2 cellular contexts compared by ENCODE assay signal in genomic region chr11:117044287-117045035, GRCh38.
TF ChIP-seq lines count a peak whose summit lies in the region.

No MANE protein-coding gene starts in this region.

TF ChIP-seq in IMR-90, 13 proteins besides CTCF, POLR2A, EP300 and RAD21:
- no peak for TF ChIP-seq CHD1 (IDR thresholded peaks at IDR 0.05; ENCODE audit: low read depth, low read length)
- no peak for TF ChIP-seq USF2 (IDR thresholded peaks at IDR 0.05; ENCODE audit: low read depth, low read length)
- peak; percentile 51; the same call in 1 of the 2 replicates for TF ChIP-seq MAFK (IDR thresholded peaks at IDR 0.05; ENCODE audit: low read depth, low read length)
- 0 out of 2 replicates have a peak, but pooled peaks have one; percentile 32 for TF ChIP-seq CEBPB (IDR thresholded peaks at IDR 0.05; ENCODE audit: low read depth, low read length)
TF ChIP-seq in IMR-90: peak in this region for 2.

TF ChIP-seq in K562, 482 proteins besides CTCF, POLR2A, EP300 and RAD21:
- TF ChIP-seq RBM25 (IDR thresholded peaks at IDR 0.05; ENCODE audit: low read depth, low read length, severe bottlenecking), result peak; percentile 67
- TF ChIP-seq CEBPG (CRISPR knock-in tag; IDR thresholded peaks at IDR 0.05), result peak; percentile 55
- no peak for TF ChIP-seq CEBPG (tag; conservative IDR thresholded peaks at IDR 0.05 in 1 of 2, IDR thresholded peaks at IDR 0.05 in 1 of 2)
- TF ChIP-seq MTA2 (IDR thresholded peaks at IDR 0.05; ENCODE audit: low read depth), result no peak
- no peak for TF ChIP-seq RFX5 (IDR thresholded peaks at IDR 0.05; ENCODE audit: low read depth, low read length)
- no peak for TF ChIP-seq POLR2H (tag; IDR thresholded peaks at IDR 0.05; ENCODE audit: low read depth)
- no peak for TF ChIP-seq ZNF785 (CRISPR knock-in tag; IDR thresholded peaks at IDR 0.05)
- no peak for TF ChIP-seq CTBP1 (IDR thresholded peaks at IDR 0.05; ENCODE audit: borderline replicate concordance)
- no peak for TF ChIP-seq CBX8 (IDR thresholded peaks at IDR 0.05; ENCODE audit: borderline replicate concordance, extremely low read depth, low read depth, low read length, poor library complexity, severe bottlenecking)
- TF ChIP-seq C11orf30 (IDR thresholded peaks at IDR 0.05; ENCODE audit: low read depth), result peak; percentile 69
- TF ChIP-seq SMAD4 (CRISPR knock-in tag; conservative IDR thresholded peaks at IDR 0.05), result no peak
- TF ChIP-seq ZNF445 (CRISPR knock-in tag; IDR thresholded peaks at IDR 0.05; ENCODE audit: low read depth), result no peak
- no peak for TF ChIP-seq USF1 (CRISPR knock-in tag; IDR thresholded peaks at IDR 0.05)
- no peak for TF ChIP-seq AFF1 (IDR thresholded peaks at IDR 0.05; ENCODE audit: low read depth in 1 of 2, partially characterized antibody in 2 of 2)
- no peak for TF ChIP-seq ZNF140 (CRISPR knock-in tag; IDR thresholded peaks at IDR 0.05)
- 0 out of 2 replicates have a peak, but pooled peaks have one; percentile 22 for TF ChIP-seq MAFG (tag; conservative IDR thresholded peaks at IDR 0.05)
- peak; percentile 34 for TF ChIP-seq MAFF (IDR thresholded peaks at IDR 0.05; ENCODE audit: low read length)
- TF ChIP-seq HDAC2 (IDR thresholded peaks at IDR 0.05), result no peak
- TF ChIP-seq E2F6 (IDR thresholded peaks at IDR 0.05; ENCODE audit: borderline replicate concordance in 1 of 2, extremely low read depth in 1 of 2, insufficient read depth in 1 of 2, insufficient read length in 1 of 2, low read depth in 1 of 2, low read length in 1 of 2, poor library complexity in 1 of 2, severe bottlenecking in 1 of 2), result no peak
- no peak for TF ChIP-seq SP2 (IDR thresholded peaks at IDR 0.05; ENCODE audit: extremely low read depth, low read depth, low read length, poor library complexity, severe bottlenecking)
- TF ChIP-seq FOXK2 (conservative IDR thresholded peaks at IDR 0.05 in 1 of 2, IDR thresholded peaks at IDR 0.05 in 1 of 2; ENCODE audit: low read depth in 2 of 2), result no peak
- TF ChIP-seq ZSCAN29 (IDR thresholded peaks at IDR 0.05), result no peak
- no peak for TF ChIP-seq ZNF395 (CRISPR knock-in tag; IDR thresholded peaks at IDR 0.05)
- no peak for TF ChIP-seq FOXP1 (CRISPR knock-in tag; IDR thresholded peaks at IDR 0.05)
- no peak for TF ChIP-seq ZKSCAN8 (CRISPR knock-in tag; IDR thresholded peaks at IDR 0.05)
- TF ChIP-seq MNT (conservative IDR thresholded peaks at IDR 0.05), result no peak
- no peak for TF ChIP-seq TFE3 (CRISPR knock-in tag; IDR thresholded peaks at IDR 0.05)
- no peak for TF ChIP-seq NCOA2 (IDR thresholded peaks at IDR 0.05; ENCODE audit: partially characterized antibody in 2 of 2)
- TF ChIP-seq CEBPB (tag; IDR thresholded peaks at IDR 0.05), result peak; percentile 86
- no peak for TF ChIP-seq CREB1 (IDR thresholded peaks at IDR 0.05)
- TF ChIP-seq CREB1 (CRISPR knock-in tag; IDR thresholded peaks at IDR 0.05), result no peak
- peak; percentile 94 for TF ChIP-seq ZNF121 (CRISPR knock-in tag; conservative IDR thresholded peaks at IDR 0.05)
- no peak for TF ChIP-seq ETS1 (conservative IDR thresholded peaks at IDR 0.05; ENCODE audit: control insufficient read depth, low read depth, low read length)
- TF ChIP-seq ZBTB7A (IDR thresholded peaks at IDR 0.05; ENCODE audit: borderline replicate concordance, control insufficient read depth, low read depth, low read length), result no peak
- no peak for TF ChIP-seq MAZ (CRISPR knock-in tag; conservative IDR thresholded peaks at IDR 0.05 in 1 of 2, IDR thresholded peaks at IDR 0.05 in 1 of 2)
- no peak for TF ChIP-seq ZNF347 (CRISPR knock-in tag; IDR thresholded peaks at IDR 0.05; ENCODE audit: low read depth)
- TF ChIP-seq TOE1 (IDR thresholded peaks at IDR 0.05; ENCODE audit: borderline replicate concordance), result no peak
- no peak for TF ChIP-seq TOE1 (CRISPR knock-in tag; IDR thresholded peaks at IDR 0.05; ENCODE audit: borderline replicate concordance, low read depth)
- TF ChIP-seq YY1 (IDR thresholded peaks at IDR 0.05; ENCODE audit: borderline replicate concordance in 1 of 3, control insufficient read depth in 1 of 3, extremely low read depth in 1 of 3, insufficient read depth in 3 of 3, insufficient read length in 1 of 3, insufficient replicate concordance in 2 of 3, low read depth in 1 of 3, low read length in 2 of 3), result no peak
- TF ChIP-seq ZNF165 (CRISPR knock-in tag; IDR thresholded peaks at IDR 0.05; ENCODE audit: borderline replicate concordance), result no peak
- TF ChIP-seq NR4A1 (CRISPR knock-in tag; IDR thresholded peaks at IDR 0.05), result no peak
- no peak for TF ChIP-seq NR4A1 (tag; IDR thresholded peaks at IDR 0.05)
- no peak for TF ChIP-seq ZNF3 (CRISPR knock-in tag; IDR thresholded peaks at IDR 0.05)
- no peak for TF ChIP-seq SLC30A9 (CRISPR knock-in tag; IDR thresholded peaks at IDR 0.05)
- no peak for TF ChIP-seq CEBPZ (IDR thresholded peaks at IDR 0.05; ENCODE audit: borderline replicate concordance, low read depth, low read length)
- no peak for TF ChIP-seq TAF1 (IDR thresholded peaks at IDR 0.05; ENCODE audit: control insufficient read depth, extremely low read depth, insufficient read depth, low read length, severe bottlenecking)
- no peak for TF ChIP-seq MYBL2 (IDR thresholded peaks at IDR 0.05; ENCODE audit: low read depth)
- TF ChIP-seq MYBL2 (CRISPR knock-in tag; IDR thresholded peaks at IDR 0.05; ENCODE audit: borderline replicate concordance), result no peak
- peak; percentile 82 for TF ChIP-seq ZNF316 (IDR thresholded peaks at IDR 0.05)
- TF ChIP-seq ATF3 (IDR thresholded peaks at IDR 0.05), result peak; percentile 47; the same call in 1 of the 2 replicates
- no peak for TF ChIP-seq ATF3 (CRISPR knock-in tag; conservative IDR thresholded peaks at IDR 0.05)
